ENCODE assay signal across 28 cellular contexts in the genomic region with DNA sequence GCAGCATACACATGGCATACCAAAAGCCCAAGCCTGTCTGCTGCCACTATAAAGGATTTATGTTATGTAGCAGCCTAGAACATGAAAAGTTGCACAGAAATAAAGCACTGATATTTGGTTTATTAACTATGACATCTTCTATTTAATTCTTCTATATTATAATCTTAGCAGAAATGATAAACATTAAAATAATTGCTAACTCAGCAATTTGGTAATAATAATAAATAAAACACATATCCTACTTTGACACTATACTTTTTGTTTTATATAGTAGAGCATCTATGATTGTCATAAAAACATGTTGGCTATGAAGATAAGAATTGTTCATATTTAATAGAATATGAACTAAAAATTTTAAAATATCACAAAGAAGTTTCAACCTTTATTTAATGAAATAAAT.
"Had no signal": no experiment of that assay in that cellular context is flagged by ENCODE, and none has a peak within 500 bp of the region (broad histone marks: within the 10 kb centered on the region; RNA-seq: fewer than 3 reads in every experiment).

No MANE protein-coding gene starts in this region.

- H3K4me3 ChIP-seq: adrenal gland, body of pancreas, colonic mucosa, esophagus squamous epithelium, gastroesophageal sphincter, heart right ventricle had no signal

- H3K9me3 ChIP-seq: adrenal gland, body of pancreas, colonic mucosa, esophagus squamous epithelium, gastroesophageal sphincter had no signal

- H3K27ac ChIP-seq: adrenal gland, body of pancreas, colonic mucosa, epithelial cell of prostate, esophagus squamous epithelium, gastroesophageal sphincter, heart right ventricle, VCaP had no signal

- ATAC-seq: activated CD8-positive, alpha-beta memory T cell treated with anti-CD3 and anti-CD28 coated beads, Interleukin-2, amount 10 ng/mL, durations not matched to agents 7 days and 5 days; activated CD8-positive, alpha-beta T cell treated with anti-CD3 and anti-CD28 coated beads for 36 hours; activated naive CD8-positive, alpha-beta T cell treated with anti-CD3 and anti-CD28 coated beads, Interleukin-2, amount 50 U/mL, for 24 hours; body of pancreas; gastroesophageal sphincter; heart right ventricle; WTC11 had no signal

- DNase-seq: activated CD4-positive, alpha-beta T cell treated with anti-CD3 and anti-CD28 coated beads for 48 hours; activated CD4-positive, alpha-beta T cell treated with anti-CD3 and anti-CD28 coated beads, Interleukin-2, amount 50 U/mL, for 1 hour; activated CD4-positive, alpha-beta T cell treated with anti-CD3 and anti-CD28 coated beads, Interleukin-2, amount 50 U/mL, for 48 hours; activated CD8-positive, alpha-beta memory T cell treated with anti-CD3 and anti-CD28 coated beads, Interleukin-2, amount 10 ng/mL, durations not matched to agents 7 days and 5 days; activated CD8-positive, alpha-beta memory T cell treated with anti-CD3 and anti-CD28 coated beads, Interleukin-2, amount 50 U/mL, for 4 hours; activated CD8-positive, alpha-beta T cell treated with anti-CD3 and anti-CD28 coated beads for 36 hours; activated effector memory CD4-positive, alpha-beta T cell treated with anti-CD3 and anti-CD28 coated beads, Interleukin-2, amount 50 U/mL, for 16 hours; activated naive CD4-positive, alpha-beta T cell treated with anti-CD3 and anti-CD28 coated beads for 36 hours; activated naive CD8-positive, alpha-beta T cell treated with anti-CD3 and anti-CD28 coated beads for 36 hours; activated naive CD8-positive, alpha-beta T cell treated with anti-CD3 and anti-CD28 coated beads, Interleukin-2, amount 50 U/mL, for 24 hours; activated T-cell treated with anti-CD3 and anti-CD28 coated beads, Interleukin-2, amount 50 U/mL, for 1 hour; activated T-cell treated with anti-CD3 and anti-CD28 coated beads, Interleukin-2, amount 50 U/mL, for 48 hours; adrenal gland; amygdala; aorta; body of pancreas; caudate nucleus; colonic mucosa; effector CD8-positive, alpha-beta T cell; esophagus squamous epithelium; foreskin melanocyte; heart right ventricle; T-helper 2 cell had no signal

- H3K4me1 ChIP-seq: adrenal gland, body of pancreas, colonic mucosa, esophagus squamous epithelium, gastroesophageal sphincter, heart right ventricle had no signal

- H3K36me3 ChIP-seq: adrenal gland, colonic mucosa, esophagus squamous epithelium, gastroesophageal sphincter, heart right ventricle had no signal

- H3K27me3 ChIP-seq: adrenal gland, body of pancreas, colonic mucosa, esophagus squamous epithelium, gastroesophageal sphincter, heart right ventricle had no signal

- FAIRE-seq: endothelial cell of umbilical vein had no signal
